ENCODE assay signal across 8 cellular contexts in the genomic region with DNA sequence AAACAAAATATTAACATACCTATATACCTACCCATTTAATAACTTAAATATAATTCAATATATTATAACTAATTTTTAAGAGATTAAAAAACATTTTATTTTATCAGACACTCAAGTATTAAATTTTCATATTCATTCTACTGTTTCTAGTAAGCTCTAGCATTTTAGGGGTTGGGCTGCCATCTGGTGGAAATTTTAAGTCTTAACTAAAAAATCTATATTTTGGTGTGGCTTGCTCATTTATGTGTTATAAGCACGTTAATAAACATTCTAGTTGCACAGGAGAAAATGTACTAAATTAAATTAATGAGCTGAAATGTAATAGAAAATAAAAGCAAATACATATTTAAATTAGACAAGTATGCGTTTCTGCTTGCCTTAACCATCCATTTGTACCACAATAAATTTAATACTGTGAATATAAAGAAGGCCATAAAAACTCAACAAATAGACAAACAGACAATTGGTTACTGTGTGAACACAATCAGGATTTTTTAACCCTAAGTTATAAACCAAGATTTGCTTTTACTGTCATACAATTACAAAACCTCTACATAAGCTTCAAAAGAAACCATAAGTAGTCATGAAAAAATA.
DNase-seq lines count a peak whose midpoint lies in the region; ATAC-seq and TF ChIP-seq lines count a peak whose summit lies in the region.

No MANE protein-coding gene starts in this region.

- no peaks in the 10 kb centered on the region for H3K36me3 ChIP-seq in WERI-Rb-1

- no peak overlapping the region for H3K18ac ChIP-seq in H9 (ENCODE audit: insufficient read length, low read depth, low read length)

- no CpG with 5 or more reads among the region's 2 CpGs for WGBS in H9 (ENCODE audit: extremely low coverage, insufficient read length, low lambda C conversion rate)

- no peaks in the 10 kb centered on the region for H3K9me3 ChIP-seq in H9 (ENCODE audit: control insufficient read depth, low read depth, low read length)
- no peaks in the 10 kb centered on the region for H3K9me3 ChIP-seq in WERI-Rb-1 (ENCODE audit: severe bottlenecking)

- H3K4me1 ChIP-seq in H9 (ENCODE audit: insufficient read depth, low read length) = no peaks in the 10 kb centered on the region

- no peak overlapping the region for H2BK15ac ChIP-seq in H9 (ENCODE audit: low read depth, low read length)

- H3K27ac Mint-ChIP-seq in H9 = no peak overlapping the region

- no peak overlapping the region for H3K9ac ChIP-seq in H9 (ENCODE audit: extremely low read depth, insufficient read length, low read length)

- no peak overlapping the region for H4K91ac ChIP-seq in H9 (ENCODE audit: insufficient read length, low read depth, low read length)

- H4K20me1 ChIP-seq in H9 (ENCODE audit: control insufficient read depth, insufficient read depth, insufficient read length) = no peaks in the 10 kb centered on the region

- no peak overlapping the region for H3K4ac ChIP-seq in H9 (ENCODE audit: low read depth, low read length)

- no peak overlapping the region for H3T11ph ChIP-seq in H9 (ENCODE audit: low read length)

- H3K27me3 ChIP-seq in H9 (ENCODE audit: insufficient read depth, low read length) = no peaks in the 10 kb centered on the region
- H3K27me3 ChIP-seq in WERI-Rb-1 (ENCODE audit: insufficient read depth, low read depth, severe bottlenecking) = no peaks in the 10 kb centered on the region

- H3K23ac ChIP-seq in H9 (ENCODE audit: insufficient read length, low read depth, low read length) = no peak overlapping the region

- no peak overlapping the region for H3K4me2 ChIP-seq in H9 (ENCODE audit: insufficient read depth, insufficient read length, low read length)

- no peak overlapping the region for H2BK12ac ChIP-seq in H9 (ENCODE audit: insufficient read length, low read depth, low read length)

- no peaks in the 10 kb centered on the region for H3K27me3 Mint-ChIP-seq in H9 (ENCODE audit: low read depth)

- peaks cover 6% of the 10 kb centered on the region in 2 experiments for H3K4me1 Mint-ChIP-seq in H9

- H3K79me1 ChIP-seq in H9 (ENCODE audit: insufficient read depth, low read depth, low read length, poor library complexity, severe bottlenecking) = no peaks in the 10 kb centered on the region

- H2BK5ac ChIP-seq in H9 (ENCODE audit: insufficient read length, low read length) = no peak overlapping the region

- ATAC-seq in left lobe of liver (peak; percentile 51), GM18498 (IDR thresholded peaks at IDR 0.05; ENCODE audit: unreplicated experiment) (no peak), GM19023 (IDR thresholded peaks at IDR 0.05; ENCODE audit: unreplicated experiment) (no peak), HG02938 (IDR thresholded peaks at IDR 0.05; ENCODE audit: unreplicated experiment) (no peak), GM21360 (IDR thresholded peaks at IDR 0.05; ENCODE audit: unreplicated experiment) (no peak)

- no peak overlapping the region for H3K56ac ChIP-seq in H9 (ENCODE audit: insufficient read length, low read depth, low read length)

- H3K79me2 ChIP-seq in H9 (ENCODE audit: insufficient read depth, low read length) = no peaks in the 10 kb centered on the region

- H3K23me2 ChIP-seq in H9 (ENCODE audit: insufficient read length, low read depth, low read length, poor library complexity, severe bottlenecking) = no peaks in the 10 kb centered on the region

- no peaks in the 10 kb centered on the region for H3K36me3 Mint-ChIP-seq in H9 (ENCODE audit: insufficient read depth in 1 of 3, low read depth in 3 of 3)

- no peaks in the 10 kb centered on the region for H3K9me3 Mint-ChIP-seq in H9

- no peak overlapping the region for H2AFZ ChIP-seq in H9 (ENCODE audit: low read length)

- H3K4me3 Mint-ChIP-seq in H9 = no peak overlapping the region

- no peak overlapping the region for H4K5ac ChIP-seq in H9 (ENCODE audit: insufficient read length, low read depth, low read length)

- H3K27ac ChIP-seq in H9 (ENCODE audit: insufficient read length, low read depth, low read length) (no peak overlapping the region), WERI-Rb-1 (no peak overlapping the region)

- DNase-seq in H9 (no peak), NCI-H2196 (lab: John Stamatoyannopoulos, UW; ENCODE audit: unreplicated experiment) (peak; percentile 67), WERI-Rb-1 (peak; percentile 30), left lobe of liver (ENCODE audit: low spot score) (no peak)

- H2AK5ac ChIP-seq in H9 (ENCODE audit: insufficient read length, low read length) = no peak overlapping the region

- no peak overlapping the region for H2BK20ac ChIP-seq in H9 (ENCODE audit: low read depth, low read length, poor library complexity, severe bottlenecking)

- TF ChIP-seq CTCF in H9 (conservative IDR thresholded peaks at IDR 0.05) (peak; percentile 78), WERI-Rb-1 (IDR thresholded peaks at IDR 0.05; ENCODE audit: low read depth, low read length) (no peak)

- no peak overlapping the region for H4K8ac ChIP-seq in H9 (replicated peaks; ENCODE audit: insufficient read length, low read depth, low read length)

- H3K4me3 ChIP-seq in WERI-Rb-1 (ENCODE audit: low read depth, low read length) = no peak overlapping the region

- no peak overlapping the region for H3K14ac ChIP-seq in H9 (ENCODE audit: insufficient read depth, low read length)

- no peak overlapping the region for H2BK120ac ChIP-seq in H9 (ENCODE audit: low read depth, low read length, poor library complexity, severe bottlenecking)

Comparison
In these comparisons a context has a peak if more than half of its experiments do, and no peak if none do; other contexts are left out.
1. DNase-seq: peak in NCI-H2196 (single experiment) and WERI-Rb-1 (single experiment); none in H9 (single experiment) and left lobe of liver (single experiment).